20 cellular contexts compared by ENCODE assay signal in genomic region chr7:1626769-1627168, GRCh38. TPM values are rescaled to one million over a fixed set of nuclear protein-coding genes. Genes with fewer than 3 reads are reported as not detected.
DNase-seq lines count a peak whose midpoint lies in the region; ATAC-seq, FAIRE-seq and TF ChIP-seq lines count a peak whose summit lies in the region.
"Had no signal": no experiment of that assay in that cellular context is flagged by ENCODE, and none has a peak within 500 bp of the region (broad histone marks: within the 10 kb centered on the region; RNA-seq: fewer than 3 reads in every experiment).

No MANE protein-coding gene starts in this region.

- H3K36me3 ChIP-seq in neural progenitor cell = no peaks in the 10 kb centered on the region
- no peaks in the 10 kb centered on the region for H3K36me3 ChIP-seq in CD8-positive, alpha-beta memory T cell (ENCODE audit: insufficient read depth, low read length)

- H3K27me3 Mint-ChIP-seq in WTC11 (ENCODE audit: low read depth) (peaks cover 5% of the 10 kb centered on the region), neural progenitor cell (ENCODE audit: insufficient read depth, low read depth) (peaks cover 3% of the 10 kb centered on the region)
- H3K27me3 Mint-ChIP-seq in CD8-positive, alpha-beta memory T cell = peaks cover 4 to 8% of the 10 kb centered on the region in 2 donors

- H3K27ac Mint-ChIP-seq in WTC11 = no peak overlapping the region
- H3K27ac Mint-ChIP-seq in neural progenitor cell = no peak overlapping the region
- H3K27ac Mint-ChIP-seq in CD8-positive, alpha-beta memory T cell = peak overlapping the region in 2 of 8 donors; percentile 72 to 76
- H3K27ac Mint-ChIP-seq: CD4-positive, CD25-positive, alpha-beta regulatory T cell; CD8-positive, alpha-beta T cell; H9 had no signal

- H3K9me3 Mint-ChIP-seq in WTC11 = peaks cover 26% of the 10 kb centered on the region
- H3K9me3 Mint-ChIP-seq in neural progenitor cell = peaks cover 8% of the 10 kb centered on the region
- peaks cover 0 to 4% (median 0%) of the 10 kb centered on the region in 5 donors for H3K9me3 Mint-ChIP-seq in CD8-positive, alpha-beta memory T cell
- H3K9me3 Mint-ChIP-seq: CD8-positive, alpha-beta T cell had no signal

- TF ChIP-seq EP300 in A549 (IDR thresholded peaks at IDR 0.05) = no peak

- no peak overlapping the region for H3K9ac ChIP-seq in neural progenitor cell
- H3K9ac ChIP-seq: GM23248 had no signal

- no peak overlapping the region for H3K4me3 Mint-ChIP-seq in WTC11
- H3K4me3 Mint-ChIP-seq in neural progenitor cell = peak overlapping the region; percentile 10
- H3K4me3 Mint-ChIP-seq in CD8-positive, alpha-beta memory T cell = no peak overlapping the region
- H3K4me3 Mint-ChIP-seq: CD4-positive, CD25-positive, alpha-beta regulatory T cell; CD8-positive, alpha-beta T cell; H9 had no signal

- TF ChIP-seq POLR2A in A549 (IDR thresholded peaks at IDR 0.05; ENCODE audit: low read length) (no peak), GM12891 (IDR thresholded peaks at IDR 0.05; ENCODE audit: low read depth, low read length) (no peak)

- FAIRE-seq in A549 (lab: Jason Lieb, UNC) (no peak), GM12891 (lab: Jason Lieb, UNC) (peak; percentile 47)
- FAIRE-seq: G401.6, GM19239 had no signal

- H3K4me3 ChIP-seq in A549 = no peak overlapping the region
- H3K4me3 ChIP-seq in neural progenitor cell = no peak overlapping the region
- H3K4me3 ChIP-seq in CD8-positive, alpha-beta memory T cell (ENCODE audit: low read length) = no peak overlapping the region
- H3K4me3 ChIP-seq: GM23248 had no signal

- DNase-seq in A549 (ENCODE audit: low read depth in 1 of 2, low spot score in 1 of 2) (no peak), GM12891 (ENCODE audit: insufficient read length, low spot score) (no peak), WTC11 (ENCODE audit: low spot score) (no peak), neural progenitor cell (ENCODE audit: low spot score) (no peak), NCI-H82 treated with DMSO at 0.1 percent for 48 hours (lab: John Stamatoyannopoulos, UW; ENCODE audit: unreplicated experiment) (no peak), NCI-H187 treated with DMSO at 0.1 percent for 48 hours (lab: John Stamatoyannopoulos, UW) (no peak)
- no peak for DNase-seq in effector CD4-positive, alpha-beta T cell
- DNase-seq in CD8-positive, alpha-beta memory T cell = no peak
- DNase-seq: 8988T; Calu3; CD4-positive, CD25-positive, alpha-beta regulatory T cell; CD8-positive, alpha-beta T cell; DMS153; DND-41; GM23248; H9 had no signal

- no peak for TF ChIP-seq CTCF in A549 (IDR thresholded peaks at IDR 0.05)
- TF ChIP-seq CTCF in WTC11 (IDR thresholded peaks at IDR 0.05) = no peak
- no peak for TF ChIP-seq CTCF in neural progenitor cell (IDR thresholded peaks at IDR 0.05)

- no peak for TF ChIP-seq RAD21 in A549 (conservative IDR thresholded peaks at IDR 0.05 in 1 of 2, IDR thresholded peaks at IDR 0.05 in 1 of 2)

- no peak overlapping the region for H2AFZ ChIP-seq in neural progenitor cell (replicated peaks)
- H2AFZ ChIP-seq: GM23248 had no signal

- H3K4me1 ChIP-seq in A549 (no peaks in the 10 kb centered on the region), neural progenitor cell (no peaks in the 10 kb centered on the region)
- H3K4me1 ChIP-seq in CD8-positive, alpha-beta memory T cell (ENCODE audit: insufficient read depth, low read length) = no peaks in the 10 kb centered on the region

- no peak overlapping the region for H3K4me2 ChIP-seq in A549
- no peak overlapping the region for H3K4me2 ChIP-seq in neural progenitor cell

- WGBS in A549 (ENCODE audit: missing lambda C conversion rate) = 2% methylated on average over 1 of the region's 1 CpG

- no peaks in the 10 kb centered on the region for H3F3A ChIP-seq in neural progenitor cell (ENCODE audit: low read depth)

- H3K9me3 ChIP-seq in A549 (peaks cover 16% of the 10 kb centered on the region; the same call in 2 of the 3 replicates), neural progenitor cell (ENCODE audit: low read depth) (no peaks in the 10 kb centered on the region)
- H3K9me3 ChIP-seq in CD8-positive, alpha-beta memory T cell (ENCODE audit: low read length) = no peaks in the 10 kb centered on the region

- H3K4me1 Mint-ChIP-seq in WTC11 = no peaks in the 10 kb centered on the region
- H3K4me1 Mint-ChIP-seq in neural progenitor cell = no peaks in the 10 kb centered on the region
- no peaks in the 10 kb centered on the region for H3K4me1 Mint-ChIP-seq in CD8-positive, alpha-beta memory T cell
- H3K4me1 Mint-ChIP-seq: CD4-positive, CD25-positive, alpha-beta regulatory T cell; H9 had no signal

- no peak for ATAC-seq in A549
- ATAC-seq in WTC11 = no peak
- ATAC-seq: CD8-positive, alpha-beta T cell had no signal

- POLR2A ChIA-PET in A549 (lab: Yijun Ruan, JAX) = no interaction called here
- POLR2A ChIA-PET in WTC11 (lab: Charles Lee) = no interaction called here
- POLR2A ChIA-PET in CD8-positive, alpha-beta memory T cell (lab: Charles Lee) = no interaction called here

- H4K20me1 ChIP-seq in neural progenitor cell (ENCODE audit: low read depth) = no peaks in the 10 kb centered on the region

- no peaks in the 10 kb centered on the region for H3K36me3 Mint-ChIP-seq in WTC11
- no peaks in the 10 kb centered on the region for H3K36me3 Mint-ChIP-seq in neural progenitor cell
- no peaks in the 10 kb centered on the region for H3K36me3 Mint-ChIP-seq in CD8-positive, alpha-beta memory T cell
- H3K36me3 Mint-ChIP-seq: CD4-positive, CD25-positive, alpha-beta regulatory T cell; CD8-positive, alpha-beta T cell had no signal

- peaks cover 4% of the 10 kb centered on the region for H3K27me3 ChIP-seq in neural progenitor cell
- H3K27me3 ChIP-seq in CD8-positive, alpha-beta memory T cell (ENCODE audit: insufficient read depth, low read length, poor library complexity, severe bottlenecking) = no peaks in the 10 kb centered on the region

- CTCF ChIA-PET in A549 (lab: Yijun Ruan, JAX) (interaction anchor here (1.6 kb wide), 1 partner anchor 14 kb away, joined by 6 read pairs; no protein-coding TSS in a partner anchor), WTC11 (lab: Charles Lee) (no interaction called here)
- CTCF ChIA-PET in CD8-positive, alpha-beta memory T cell (lab: Charles Lee) = no interaction called here

- H3K79me2 ChIP-seq in neural progenitor cell (ENCODE audit: low read depth) = no peaks in the 10 kb centered on the region

- no peak overlapping the region for H3K27ac ChIP-seq in A549
- no peak overlapping the region for H3K27ac ChIP-seq in neural progenitor cell
- no peak overlapping the region for H3K27ac ChIP-seq in CD8-positive, alpha-beta memory T cell (ENCODE audit: low read depth, low read length)
- H3K27ac ChIP-seq: C4-2B, GM23248 had no signal

TF ChIP-seq in A549, 52 proteins besides CTCF, POLR2A, EP300 and RAD21:
- no peak for TF ChIP-seq BHLHE40 (IDR thresholded peaks at IDR 0.05; ENCODE audit: low read depth, low read length)
- 0 out of 2 replicates have a peak, but pooled peaks have one; percentile 47 for TF ChIP-seq KDM1A (IDR thresholded peaks at IDR 0.05; ENCODE audit: low read depth)
TF ChIP-seq in A549: peak in this region for 1.

TF ChIP-seq in GM12891, 5 proteins besides CTCF, POLR2A, EP300 and RAD21:
- TF ChIP-seq TAF1 (IDR thresholded peaks at IDR 0.05; ENCODE audit: low read depth, low read length) = no peak
- TF ChIP-seq POLR2AphosphoS5 (IDR thresholded peaks at IDR 0.05; ENCODE audit: low read depth, low read length) = no peak
- no peak for TF ChIP-seq PAX5 (IDR thresholded peaks at IDR 0.05; ENCODE audit: insufficient read depth, low read length, severe bottlenecking)
- no peak for TF ChIP-seq SPI1 (IDR thresholded peaks at IDR 0.05; ENCODE audit: low read depth, low read length)
- TF ChIP-seq POU2F2 (IDR thresholded peaks at IDR 0.05; ENCODE audit: low read depth, low read length) = no peak

TF ChIP-seq in WTC11, 78 proteins besides CTCF, POLR2A, EP300 and RAD21:
- TF ChIP-seq GTF2I (CRISPR knock-in tag; conservative IDR thresholded peaks at IDR 0.05) = 0 out of 2 replicates have a peak, but pooled peaks have one; percentile 62
- TF ChIP-seq, protein P1, sequence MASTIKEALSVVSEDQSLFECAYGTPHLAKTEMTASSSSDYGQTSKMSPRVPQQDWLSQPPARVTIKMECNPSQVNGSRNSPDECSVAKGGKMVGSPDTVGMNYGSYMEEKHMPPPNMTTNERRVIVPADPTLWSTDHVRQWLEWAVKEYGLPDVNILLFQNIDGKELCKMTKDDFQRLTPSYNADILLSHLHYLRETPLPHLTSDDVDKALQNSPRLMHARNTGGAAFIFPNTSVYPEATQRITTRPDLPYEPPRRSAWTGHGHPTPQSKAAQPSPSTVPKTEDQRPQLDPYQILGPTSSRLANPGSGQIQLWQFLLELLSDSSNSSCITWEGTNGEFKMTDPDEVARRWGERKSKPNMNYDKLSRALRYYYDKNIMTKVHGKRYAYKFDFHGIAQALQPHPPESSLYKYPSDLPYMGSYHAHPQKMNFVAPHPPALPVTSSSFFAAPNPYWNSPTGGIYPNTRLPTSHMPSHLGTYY (CRISPR knock-in tag; IDR thresholded peaks at IDR 0.05) = no peak

RNA-seq across cellular contexts. Expression of gene ELFN1, which starts 43.3 kb away (rescaled TPM):
- 0.09 and 0.10 TPM in 2 replicates for polyA plus RNA-seq in A549 (2011; rRNA removed)
- 0.12 and 0.29 TPM in 2 replicates for polyA plus RNA-seq in A549 (2012; cell fraction: cytosol; rRNA removed)
- 0.11 and 0.22 TPM in 2 replicates for polyA plus RNA-seq in A549 (2012; cell fraction: nucleus; rRNA removed)
- 0.08 to 0.10 TPM (median 0.09 TPM) in 3 replicates for polyA plus RNA-seq in A549 (2017; fragmentation: RNase III; extraction: RNeasy Plus Mini Kit Qiagen cat#74134 plus additional on column Dnase treatment)
- 0.08 and 0.15 TPM in 2 replicates for polyA minus RNA-seq in A549 (2011; rRNA and poly(A)+ RNA removed)
- polyA plus RNA-seq in GM12891 (2012; ENCODE audit: low read depth, missing spikeins) = 0.44 TPM
- total RNA-seq in WTC11 (2021) = 4.1 to 4.6 TPM (median 4.4 TPM) in 3 replicates
- total RNA-seq in neural progenitor cell (ENCODE audit: low replicate concordance) = 2.2 and 13.6 TPM in 2 replicates
- total RNA-seq in CD8-positive, alpha-beta memory T cell = under 1 TPM; 0.15 to 0.22 TPM
- 0.20 TPM for polyA plus RNA-seq in CD8-positive, alpha-beta memory T cell
- total RNA-seq: A673; Calu3; CD4-positive, CD25-positive, alpha-beta regulatory T cell; CD8-positive, alpha-beta T cell had no signal
- polyA plus RNA-seq: CD4-positive, CD25-positive, alpha-beta regulatory T cell had no signal

RNA-seq across cellular contexts. Expression of gene PSMG3, which starts 56.9 kb away (rescaled TPM):
- 83.9 and 89.3 TPM in 2 replicates for polyA plus RNA-seq in A549 (2011; rRNA removed)
- polyA plus RNA-seq in A549 (2012; cell fraction: cytosol; rRNA removed) = 158 and 161 TPM in 2 replicates
- 102 and 111 TPM in 2 replicates for polyA plus RNA-seq in A549 (2012; cell fraction: nucleus; rRNA removed)
- 75.9 to 81.0 TPM (median 78.3 TPM) in 3 replicates for polyA plus RNA-seq in A549 (2017; fragmentation: RNase III; extraction: RNeasy Plus Mini Kit Qiagen cat#74134 plus additional on column Dnase treatment)
- 22.6 and 32.9 TPM in 2 replicates for polyA minus RNA-seq in A549 (2011; rRNA and poly(A)+ RNA removed)
- 35.2 TPM for polyA plus RNA-seq in GM12891 (2012; ENCODE audit: low read depth, missing spikeins)
- total RNA-seq in WTC11 (2021) = 33.3 to 50.7 TPM (median 45.9 TPM) in 3 replicates
- 31.1 and 50.3 TPM in 2 replicates for total RNA-seq in neural progenitor cell (ENCODE audit: low replicate concordance)
- total RNA-seq in CD8-positive, alpha-beta memory T cell = 10 to 100 TPM; 71.0 to 80.7 TPM
- polyA plus RNA-seq in CD8-positive, alpha-beta memory T cell = 51.3 TPM
